In the genomic region with DNA sequence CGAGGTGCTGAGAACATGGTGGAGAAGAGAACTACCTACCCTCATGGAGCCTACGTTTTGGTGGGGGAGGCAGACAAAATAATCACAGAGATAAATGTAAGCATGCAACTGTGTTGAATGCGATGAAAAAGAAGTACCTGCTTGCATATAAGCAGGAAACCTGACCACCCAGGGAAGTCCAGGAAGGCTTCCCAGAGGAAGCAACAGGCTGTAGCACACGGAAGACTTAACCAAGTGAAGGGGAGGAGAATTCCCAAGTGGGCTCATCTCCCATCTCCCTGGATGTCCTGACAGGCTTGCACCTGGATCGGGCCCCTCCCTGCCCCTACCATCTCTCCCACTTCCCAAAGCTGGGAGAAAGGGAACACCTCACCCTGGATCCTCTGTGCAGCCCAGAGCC, we compare ENCODE assay signal across 1 cellular context.
TF ChIP-seq lines count a peak whose summit lies in the region.

No MANE protein-coding gene starts in this region.

TF ChIP-seq in IMR-90, 13 proteins besides CTCF, POLR2A, EP300 and RAD21:
- TF ChIP-seq NFE2L2 (IDR thresholded peaks at IDR 0.05; ENCODE audit: low read depth, low read length) (no peak), RFX5 (IDR thresholded peaks at IDR 0.05; ENCODE audit: low read depth, low read length) (no peak), CEBPB (IDR thresholded peaks at IDR 0.05; ENCODE audit: low read depth, low read length) (no peak), MAZ (IDR thresholded peaks at IDR 0.05; ENCODE audit: borderline replicate concordance, low read depth, low read length) (no peak), MXI1 (IDR thresholded peaks at IDR 0.05; ENCODE audit: borderline replicate concordance, low read depth, low read length) (no peak), MAFK (IDR thresholded peaks at IDR 0.05; ENCODE audit: low read depth, low read length) (no peak), FOS (IDR thresholded peaks at IDR 0.05; ENCODE audit: low read depth, low read length) (no peak), RCOR1 (IDR thresholded peaks at IDR 0.05; ENCODE audit: insufficient replicate concordance, low read length) (no peak), CHD1 (IDR thresholded peaks at IDR 0.05; ENCODE audit: low read depth, low read length) (no peak), SMC3 (IDR thresholded peaks at IDR 0.05; ENCODE audit: low read depth, low read length) (no peak), BHLHE40 (IDR thresholded peaks at IDR 0.05; ENCODE audit: low read depth, low read length) (no peak)
- TF ChIP-seq, protein P1, sequence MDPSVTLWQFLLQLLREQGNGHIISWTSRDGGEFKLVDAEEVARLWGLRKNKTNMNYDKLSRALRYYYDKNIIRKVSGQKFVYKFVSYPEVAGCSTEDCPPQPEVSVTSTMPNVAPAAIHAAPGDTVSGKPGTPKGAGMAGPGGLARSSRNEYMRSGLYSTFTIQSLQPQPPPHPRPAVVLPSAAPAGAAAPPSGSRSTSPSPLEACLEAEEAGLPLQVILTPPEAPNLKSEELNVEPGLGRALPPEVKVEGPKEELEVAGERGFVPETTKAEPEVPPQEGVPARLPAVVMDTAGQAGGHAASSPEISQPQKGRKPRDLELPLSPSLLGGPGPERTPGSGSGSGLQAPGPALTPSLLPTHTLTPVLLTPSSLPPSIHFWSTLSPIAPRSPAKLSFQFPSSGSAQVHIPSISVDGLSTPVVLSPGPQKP (IDR thresholded peaks at IDR 0.05; ENCODE audit: borderline replicate concordance, low read depth, low read length) = no peak
- TF ChIP-seq, protein P2, sequence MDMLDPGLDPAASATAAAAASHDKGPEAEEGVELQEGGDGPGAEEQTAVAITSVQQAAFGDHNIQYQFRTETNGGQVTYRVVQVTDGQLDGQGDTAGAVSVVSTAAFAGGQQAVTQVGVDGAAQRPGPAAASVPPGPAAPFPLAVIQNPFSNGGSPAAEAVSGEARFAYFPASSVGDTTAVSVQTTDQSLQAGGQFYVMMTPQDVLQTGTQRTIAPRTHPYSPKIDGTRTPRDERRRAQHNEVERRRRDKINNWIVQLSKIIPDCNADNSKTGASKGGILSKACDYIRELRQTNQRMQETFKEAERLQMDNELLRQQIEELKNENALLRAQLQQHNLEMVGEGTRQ (IDR thresholded peaks at IDR 0.05; ENCODE audit: low read depth, low read length) = no peak
TF ChIP-seq in IMR-90: peak in this region for 0.
